1 cellular context compared by ENCODE assay signal in genomic region chr2:55232863-55233657, GRCh38.
TF ChIP-seq lines count a peak whose summit lies in the region.

No MANE protein-coding gene starts in this region.

TF ChIP-seq in HepG2, 621 proteins besides CTCF, POLR2A, EP300 and RAD21 (continued from another document and continues in another):
- TF ChIP-seq NFE2L2 (IDR thresholded peaks at IDR 0.05; ENCODE audit: low read length) (no peak), DBP (CRISPR knock-in tag; IDR thresholded peaks at IDR 0.05; ENCODE audit: not compliant biosample characterization) (peak; percentile 81), NFIB (CRISPR knock-in tag; IDR thresholded peaks at IDR 0.05; ENCODE audit: borderline replicate concordance) (peak; percentile 64; the same call in 1 of the 2 replicates), RELA (CRISPR knock-in tag; IDR thresholded peaks at IDR 0.05) (no peak), IKZF5 (CRISPR knock-in tag; IDR thresholded peaks at IDR 0.05) (peak; percentile 8; the same call in 1 of the 2 replicates), SATB2 (CRISPR knock-in tag; IDR thresholded peaks at IDR 0.05) (no peak; the same call in 1 of the 2 replicates), ZNF777 (CRISPR knock-in tag; IDR thresholded peaks at IDR 0.05) (0 out of 2 replicates have a peak, but pooled peaks have one; percentile 14), ZNF550 (CRISPR knock-in tag; IDR thresholded peaks at IDR 0.05; ENCODE audit: borderline replicate concordance) (no peak), BCL6 (CRISPR knock-in tag; IDR thresholded peaks at IDR 0.05) (no peak), FOXJ3 (CRISPR knock-in tag; IDR thresholded peaks at IDR 0.05; ENCODE audit: borderline replicate concordance) (no peak), ZNF605 (CRISPR knock-in tag; IDR thresholded peaks at IDR 0.05) (no peak; the same call in 1 of the 2 replicates), RXRB (CRISPR knock-in tag; IDR thresholded peaks at IDR 0.05; ENCODE audit: borderline replicate concordance) (no peak), NR1H2 (CRISPR knock-in tag; IDR thresholded peaks at IDR 0.05; ENCODE audit: borderline replicate concordance, low read depth) (0 out of 2 replicates have a peak, but pooled peaks have one; percentile 70), ZNF280B (CRISPR knock-in tag; IDR thresholded peaks at IDR 0.05; ENCODE audit: borderline replicate concordance) (0 out of 2 replicates have a peak, but pooled peaks have one; percentile 2), ZNF34 (CRISPR knock-in tag; IDR thresholded peaks at IDR 0.05; ENCODE audit: borderline replicate concordance) (peak; percentile 87), ZNF891 (CRISPR knock-in tag; IDR thresholded peaks at IDR 0.05) (no peak), KLF15 (CRISPR knock-in tag; IDR thresholded peaks at IDR 0.05; ENCODE audit: borderline replicate concordance) (no peak), ZBTB21 (CRISPR knock-in tag; IDR thresholded peaks at IDR 0.05) (no peak), ETS1 (CRISPR knock-in tag; IDR thresholded peaks at IDR 0.05) (0 out of 2 replicates have a peak, but pooled peaks have one; percentile 52), ZSCAN9 (CRISPR knock-in tag; IDR thresholded peaks at IDR 0.05; ENCODE audit: borderline replicate concordance) (no peak), DZIP1 (CRISPR knock-in tag; IDR thresholded peaks at IDR 0.05) (peak; percentile 80; the same call in 1 of the 2 replicates), BRD4 (CRISPR knock-in tag; IDR thresholded peaks at IDR 0.05) (0 out of 2 replicates have a peak, but pooled peaks have one; percentile 30), HNF1B (CRISPR knock-in tag; IDR thresholded peaks at IDR 0.05) (no peak), SOX13 (IDR thresholded peaks at IDR 0.05) (no peak), SOX13 (CRISPR knock-in tag; conservative IDR thresholded peaks at IDR 0.05 in 1 of 2, IDR thresholded peaks at IDR 0.05 in 1 of 2) (no peak), AKNA (CRISPR knock-in tag; IDR thresholded peaks at IDR 0.05; ENCODE audit: borderline replicate concordance) (peak; percentile 44; the same call in 1 of the 2 replicates), NFKBIZ (CRISPR knock-in tag; IDR thresholded peaks at IDR 0.05) (no peak; the same call in 1 of the 2 replicates), ZNF773 (CRISPR knock-in tag; IDR thresholded peaks at IDR 0.05; ENCODE audit: borderline replicate concordance) (no peak; the same call in 1 of the 2 replicates), HNRNPLL (IDR thresholded peaks at IDR 0.05; ENCODE audit: low read depth, low read length, poor library complexity, severe bottlenecking) (peak; percentile 42), SALL1 (CRISPR knock-in tag; IDR thresholded peaks at IDR 0.05) (no peak), SIX1 (CRISPR knock-in tag; IDR thresholded peaks at IDR 0.05; ENCODE audit: borderline replicate concordance) (0 out of 2 replicates have a peak, but pooled peaks have one; percentile 20), MZF1 (CRISPR knock-in tag; IDR thresholded peaks at IDR 0.05; ENCODE audit: borderline replicate concordance) (0 out of 2 replicates have a peak, but pooled peaks have one; percentile 19), ZNF747 (CRISPR knock-in tag; IDR thresholded peaks at IDR 0.05; ENCODE audit: borderline replicate concordance) (no peak), RXRA (CRISPR knock-in tag; IDR thresholded peaks at IDR 0.05) (0 out of 2 replicates have a peak, but pooled peaks have one; percentile 8), ZNF382 (CRISPR knock-in tag; IDR thresholded peaks at IDR 0.05; ENCODE audit: borderline replicate concordance) (no peak), HIVEP1 (CRISPR knock-in tag; IDR thresholded peaks at IDR 0.05) (0 out of 2 replicates have a peak, but pooled peaks have one; percentile 9), EZH2 (conservative IDR thresholded peaks at IDR 0.05; ENCODE audit: low read depth, low read length) (no peak), ZNF546 (CRISPR knock-in tag; conservative IDR thresholded peaks at IDR 0.05) (peak; percentile 17; the same call in 1 of the 2 replicates), TFE3 (CRISPR knock-in tag; IDR thresholded peaks at IDR 0.05) (no peak), ZNF563 (CRISPR knock-in tag; IDR thresholded peaks at IDR 0.05) (0 out of 2 replicates have a peak, but pooled peaks have one; percentile 1), KMT2B (CRISPR knock-in tag; IDR thresholded peaks at IDR 0.05) (no peak), JUN (CRISPR knock-in tag; IDR thresholded peaks at IDR 0.05) (peak; percentile 24; the same call in 1 of the 2 replicates), ZNF704 (CRISPR knock-in tag; IDR thresholded peaks at IDR 0.05; ENCODE audit: borderline replicate concordance) (no peak; the same call in none of the 2 replicates), ATAD3A (CRISPR knock-in tag; IDR thresholded peaks at IDR 0.05) (no peak), NR2C2 (CRISPR knock-in tag; IDR thresholded peaks at IDR 0.05; ENCODE audit: borderline replicate concordance) (no peak), ZNF841 (CRISPR knock-in tag; IDR thresholded peaks at IDR 0.05; ENCODE audit: borderline replicate concordance) (no peak), ATF7-NPFF (CRISPR knock-in tag; IDR thresholded peaks at IDR 0.05; ENCODE audit: low read depth) (no peak), CEBPB (IDR thresholded peaks at IDR 0.05; ENCODE audit: borderline replicate concordance, low read depth, low read length) (no peak), MLLT10 (CRISPR knock-in tag; IDR thresholded peaks at IDR 0.05) (no peak)
